10 cellular contexts compared by ENCODE assay signal in the genomic region with DNA sequence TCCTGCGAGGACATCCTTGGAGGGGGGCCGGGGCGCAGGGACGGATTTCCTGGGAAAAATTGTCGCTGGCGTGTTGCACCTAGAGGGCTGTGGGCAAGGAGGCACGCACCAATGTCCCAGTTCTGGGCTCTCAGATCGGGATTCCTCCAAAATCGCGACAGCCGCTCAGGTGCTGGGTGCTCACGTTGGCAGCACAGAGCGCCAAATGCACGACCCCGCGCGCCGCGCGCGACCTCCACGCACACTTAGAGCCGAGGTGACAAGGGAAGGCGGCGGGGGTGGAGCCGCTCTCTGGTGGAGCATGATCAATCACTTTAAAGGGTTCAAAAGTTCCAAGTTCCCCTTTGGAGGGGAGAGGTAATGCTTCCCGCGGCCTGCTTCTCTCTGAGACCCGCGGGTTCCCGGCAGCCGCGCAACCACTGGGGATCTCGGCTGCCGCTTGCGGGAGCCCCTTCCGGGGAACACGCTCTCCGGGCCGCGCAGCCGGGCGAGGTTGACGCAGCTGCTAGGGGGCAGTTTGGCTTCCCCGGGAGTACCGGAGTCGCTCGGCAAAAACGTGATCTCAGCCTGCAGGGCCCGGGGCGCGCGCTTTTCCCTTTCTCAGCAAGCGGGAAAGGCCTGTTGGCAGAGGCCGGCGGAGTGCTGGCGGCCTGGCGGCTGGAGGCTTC. TPM values are rescaled to one million over a fixed set of nuclear protein-coding genes. Genes with fewer than 3 reads are reported as not detected.
A peak's percentile ranks its signal among the peaks of the same experiment; 100 is the strongest.
DNase-seq lines count a peak whose midpoint lies in the region; ATAC-seq, FAIRE-seq and TF ChIP-seq lines count a peak whose summit lies in the region.
"Had no signal": no experiment of that assay in that cellular context is flagged by ENCODE, and none has a peak within 500 bp of the region (broad histone marks: within the 10 kb centered on the region; RNA-seq: fewer than 3 reads in every experiment).

No MANE protein-coding gene starts in this region.

- TF ChIP-seq RAD21 in HepG2 (CRISPR knock-in tag; IDR thresholded peaks at IDR 0.05) = no peak

- peaks cover 2% of the 10 kb centered on the region for H3K79me2 ChIP-seq in HepG2 (ENCODE audit: insufficient read depth, low read length)

- no peak for ATAC-seq in HepG2

- H3K4me3 Mint-ChIP-seq in activated CD4-positive, alpha-beta T cell treated with anti-CD3 and anti-CD28 coated beads, Interleukin-2, amount 10 ng/mL, durations not matched to agents 24 days and 14 days = peak overlapping the region; percentile 23
- H3K4me3 Mint-ChIP-seq: HFFc6 had no signal

- TF ChIP-seq EP300 in HepG2 (IDR thresholded peaks at IDR 0.05; ENCODE audit: low read depth in 2 of 2, low read length in 2 of 2) (no peak), HepG2 (CRISPR knock-in tag; IDR thresholded peaks at IDR 0.05; ENCODE audit: borderline replicate concordance) (no peak), stomach (IDR thresholded peaks at IDR 0.05) (no peak)

- H3K4me2 ChIP-seq in HepG2 (ENCODE audit: low read depth, low read length) = no peak overlapping the region

- H3K27me3 ChIP-seq in HepG2 (ENCODE audit: control insufficient read depth in 1 of 2, insufficient read depth in 2 of 2, low read length in 2 of 2) (no peaks in the 10 kb centered on the region; a peak in 1 of 5 replicates), stomach (peaks cover 0 to 56% (median 34%) of the 10 kb centered on the region in 3 donors)

- intact Hi-C loops in activated CD4-positive, alpha-beta T cell treated with anti-CD3 and anti-CD28 coated beads, Interleukin-2, amount 10 ng/mL, durations not matched to agents 24 days and 14 days (cut with micrococcal nuclease) = loop anchor here (5.0 to 10.0 kb wide), 6 partner anchors 325 to 1597 kb away; a partner anchor contains a TSS
- intact Hi-C loops in HepG2 (cut with micrococcal nuclease; ENCODE audit: unreplicated experiment) = loop anchor here (5.0 to 10.0 kb wide), 2 partner anchors 425 to 452 kb away; no protein-coding TSS in a partner anchor
- intact Hi-C loops in stomach (cut with DNase I; ENCODE audit: low total_unique reads) = loop anchor here (10.0 kb wide), 1 partner anchor 235 kb away; no protein-coding TSS in a partner anchor

- H3K4me3 ChIP-seq in choroid plexus epithelial cell (ENCODE audit: low read depth, low read length) (peak overlapping the region; percentile 44), HepG2 (replicated peaks in 1 of 3; ENCODE audit: insufficient read depth in 1 of 3, low read depth in 2 of 3, low read length in 3 of 3) (no peak overlapping the region), stomach (peak overlapping the region in 3 of 4 donors; percentile 10 to 37 (median 15))

- POLR2A ChIA-PET in HepG2 (lab: Yijun Ruan, JAX) = interaction anchor here (0.9 to 5.1 kb wide), 2 partner anchors 26 kb away, joined by 3 to 294 read pairs; a partner anchor contains a TSS

- peaks cover 69% of the 10 kb centered on the region for H3K4me1 ChIP-seq in HepG2 (ENCODE audit: insufficient read depth, low read length)
- H3K4me1 ChIP-seq in stomach = peaks cover 16 to 37% (median 28%) of the 10 kb centered on the region in 4 donors

- H3K36me3 ChIP-seq in HepG2 (replicated peaks in 1 of 2; ENCODE audit: control insufficient read depth in 1 of 2, insufficient read depth in 2 of 2, low read length in 2 of 2) (no peaks in the 10 kb centered on the region), stomach (no peaks in the 10 kb centered on the region)

- no peak overlapping the region for H3K27ac Mint-ChIP-seq in activated CD4-positive, alpha-beta T cell treated with anti-CD3 and anti-CD28 coated beads, Interleukin-2, amount 10 ng/mL, durations not matched to agents 24 days and 14 days
- H3K27ac Mint-ChIP-seq: HFFc6 had no signal

- H2AFZ ChIP-seq in HepG2 (ENCODE audit: low read length) = no peak overlapping the region

- no peak overlapping the region for H3K27ac ChIP-seq in HepG2 (ENCODE audit: extremely low read length, insufficient read depth, low read length)
- no peak overlapping the region for H3K27ac ChIP-seq in stomach

- H3K9ac ChIP-seq in HepG2 (ENCODE audit: insufficient read depth, low read depth, low read length) = no peak overlapping the region

- H3K36me3 Mint-ChIP-seq in activated CD4-positive, alpha-beta T cell treated with anti-CD3 and anti-CD28 coated beads, Interleukin-2, amount 10 ng/mL, durations not matched to agents 24 days and 14 days (ENCODE audit: low read depth) = peaks cover 3% of the 10 kb centered on the region

- CTCF ChIA-PET in HepG2 (lab: Yijun Ruan, JAX; ENCODE audit: low intra/inter-chr PET ratio, low total read pairs) = no interaction called here

- peaks cover 13% of the 10 kb centered on the region for H3K4me1 Mint-ChIP-seq in activated CD4-positive, alpha-beta T cell treated with anti-CD3 and anti-CD28 coated beads, Interleukin-2, amount 10 ng/mL, durations not matched to agents 24 days and 14 days

- TF ChIP-seq CTCF in choroid plexus epithelial cell (conservative IDR thresholded peaks at IDR 0.05; ENCODE audit: low read depth, low read length) = peak; percentile 18
- no peak for TF ChIP-seq CTCF in HepG2 (CRISPR knock-in tag; IDR thresholded peaks at IDR 0.05)
- no peak for TF ChIP-seq CTCF in stomach (IDR thresholded peaks at IDR 0.05)

- TF ChIP-seq POLR2A in HepG2 (IDR thresholded peaks at IDR 0.05; ENCODE audit: insufficient read depth in 1 of 2, low read depth in 2 of 2, low read length in 2 of 2) (no peak), stomach (IDR thresholded peaks at IDR 0.05) (no peak)

- FAIRE-seq in HepG2 (lab: Jason Lieb, UNC) = no peak

- H4K20me1 ChIP-seq in HepG2 (ENCODE audit: insufficient read depth, low read length) = no peaks in the 10 kb centered on the region

- in situ Hi-C loops in HepG2 (cut with HindIII; ENCODE audit: extremely low pct_ligation_motif_present, low pct_unique_long_range_greater_than_20kb) (loop anchor here (10.0 to 25.0 kb wide), 3 partner anchors 213 to 812 kb away; a partner anchor contains a TSS), KBM-7 (cut with MboI; ENCODE audit: low pct_unique_long_range_greater_than_20kb, low sequenced_read_pairs) (loop anchor here (25.0 kb wide), 1 partner anchor 213 kb away; no protein-coding TSS in a partner anchor)

- H3K27me3 Mint-ChIP-seq in activated CD4-positive, alpha-beta T cell treated with anti-CD3 and anti-CD28 coated beads, Interleukin-2, amount 10 ng/mL, durations not matched to agents 24 days and 14 days = peaks cover 80% of the 10 kb centered on the region

- DNase-seq in activated CD4-positive, alpha-beta T cell treated with anti-CD3 and anti-CD28 coated beads, Interleukin-2, amount 10 ng/mL, durations not matched to agents 24 days and 14 days = peak; percentile 70
- no peak for DNase-seq in activated CD4-positive, alpha-beta T cell treated with anti-CD3 and anti-CD28 coated beads, Interleukin-2, amount 50 U/mL, for 4 hours
- DNase-seq in choroid plexus epithelial cell (ENCODE audit: low read depth) = no peak
- no peak for DNase-seq in HepG2 (ENCODE audit: low spot score)
- DNase-seq in stomach = no peak
- no peak for DNase-seq in NCI-H1417 (lab: John Stamatoyannopoulos, UW)
- DNase-seq in GF-D8 (lab: John Stamatoyannopoulos, UW) = no peak
- no peak for DNase-seq in KBM-7
- DNase-seq: HFFc6, OCI-M1 had no signal

- BruUV-seq in HepG2 (replicated peaks; lab: Mats Ljungman, UMichigan) = no TSS peak

- no peaks in the 10 kb centered on the region for H3K9me3 Mint-ChIP-seq in activated CD4-positive, alpha-beta T cell treated with anti-CD3 and anti-CD28 coated beads, Interleukin-2, amount 10 ng/mL, durations not matched to agents 24 days and 14 days
- H3K9me3 Mint-ChIP-seq: HFFc6 had no signal

- H3K9me3 ChIP-seq in HepG2 (ENCODE audit: low read length) = no peaks in the 10 kb centered on the region
- peaks cover 0 to 5% (median 0%) of the 10 kb centered on the region in 4 donors for H3K9me3 ChIP-seq in stomach

- WGBS in HepG2 (ENCODE audit: low lambda C conversion rate) = 97% methylated on average over 58 of the region's 58 CpGs
- WGBS in stomach, 5 donors = 47 to 60% (median 57%) methylated on average over 31 to 58 of the region's 58 CpGs

RNA-seq across cellular contexts. Expression of a gene that starts 25.4 kb away (rescaled TPM):
- total RNA-seq in activated CD4-positive, alpha-beta T cell treated with anti-CD3 and anti-CD28 coated beads, Interleukin-2, amount 10 ng/mL, durations not matched to agents 24 days and 14 days = 0.02 and 0.16 TPM in 2 replicates
- total RNA-seq in HepG2 (2016; rRNA removed; fragmentation: Illumina TruSeq; extraction: Trizol) (1.4 and 1.5 TPM in 2 replicates), stomach (1 to 10 TPM in 2 of 5 donors, under 1 TPM in 2, not detected in 1; under 0.01 to 2.7 (median 0.95) TPM)
- total RNA-seq in HepG2 (2016; cell fraction: cytosol; rRNA removed; fragmentation: Illumina TruSeq; extraction: Trizol; ENCODE audit: low read depth) = 0.35 and 0.40 TPM in 2 replicates
- 1.1 and 1.2 TPM in 2 replicates for total RNA-seq in HepG2 (2016; cell fraction: insoluble cytoplasmic fraction; rRNA removed; fragmentation: Illumina TruSeq; extraction: Trizol)
- total RNA-seq in HepG2 (2016; cell fraction: membrane; rRNA removed; fragmentation: Illumina TruSeq; extraction: Trizol) = 1.1 TPM in 2 replicates
- 1.4 TPM in 2 replicates for total RNA-seq in HepG2 (2016; cell fraction: nucleus; rRNA removed; fragmentation: Illumina TruSeq; extraction: Trizol)
- polyA plus RNA-seq in HepG2 (2011; rRNA removed) (0.29 and 0.73 TPM in 2 replicates), stomach (under 1 TPM; 0.06 to 0.45 (median 0.15) TPM)
- polyA plus RNA-seq in HepG2 (2011; cell fraction: cytosol; rRNA removed) = 0.17 and 0.19 TPM in 2 replicates
- 0.45 and 0.59 TPM in 2 replicates for polyA plus RNA-seq in HepG2 (2011; cell fraction: nucleus; rRNA removed)
- 0.24 and 0.85 TPM in 2 replicates for polyA plus RNA-seq in HepG2 (2012)
- polyA plus RNA-seq in HepG2 (2016; cell fraction: cytosol; fragmentation: Illumina TruSeq; extraction: Trizol; ENCODE audit: low read depth) = 0.11 and 0.58 TPM in 2 replicates
- polyA plus RNA-seq in HepG2 (2016; cell fraction: insoluble cytoplasmic fraction; fragmentation: Illumina TruSeq; extraction: Trizol; ENCODE audit: low read depth) = 0.67 and 0.78 TPM in 2 replicates
- 0.33 and 0.58 TPM in 2 replicates for polyA plus RNA-seq in HepG2 (2016; cell fraction: membrane; fragmentation: Illumina TruSeq; extraction: Trizol; ENCODE audit: low read depth)
- 2.7 and 2.8 TPM in 2 replicates for polyA plus RNA-seq in HepG2 (2016; cell fraction: nucleus; fragmentation: Illumina TruSeq; extraction: Trizol; ENCODE audit: insufficient read depth, low read depth)
- 0.12 and 0.28 TPM in 2 replicates for polyA minus RNA-seq in HepG2 (2011; rRNA and poly(A)+ RNA removed; ENCODE audit: low replicate concordance)
- polyA minus RNA-seq in HepG2 (2011; cell fraction: cytosol; rRNA and poly(A)+ RNA removed) = 0.49 and 0.88 TPM in 2 replicates
- polyA minus RNA-seq in HepG2 (2011; cell fraction: nucleus; rRNA and poly(A)+ RNA removed) = 0.50 and 0.52 TPM in 2 replicates

RNA-seq across cellular contexts. Expression of a gene that starts 34.0 kb away (rescaled TPM):
- 40.2 and 42.0 TPM in 2 replicates for total RNA-seq in activated CD4-positive, alpha-beta T cell treated with anti-CD3 and anti-CD28 coated beads, Interleukin-2, amount 10 ng/mL, durations not matched to agents 24 days and 14 days
- total RNA-seq in HepG2 (2016; rRNA removed; fragmentation: Illumina TruSeq; extraction: Trizol) (39.3 and 51.3 TPM in 2 replicates), stomach (10 to 100 TPM; 22.2 to 76.9 (median 34.4) TPM)
- 32.5 and 35.1 TPM in 2 replicates for total RNA-seq in HepG2 (2016; cell fraction: cytosol; rRNA removed; fragmentation: Illumina TruSeq; extraction: Trizol; ENCODE audit: low read depth)
- 40.6 and 48.2 TPM in 2 replicates for total RNA-seq in HepG2 (2016; cell fraction: insoluble cytoplasmic fraction; rRNA removed; fragmentation: Illumina TruSeq; extraction: Trizol)
- 43.6 and 51.5 TPM in 2 replicates for total RNA-seq in HepG2 (2016; cell fraction: membrane; rRNA removed; fragmentation: Illumina TruSeq; extraction: Trizol)
- 132 and 141 TPM in 2 replicates for total RNA-seq in HepG2 (2016; cell fraction: nucleus; rRNA removed; fragmentation: Illumina TruSeq; extraction: Trizol)
- polyA plus RNA-seq in HepG2 (2011; rRNA removed) (72.1 and 84.1 TPM in 2 replicates), stomach (10 to 100 TPM; 12.8 to 22.1 (median 13.7) TPM)
- 52.6 and 55.4 TPM in 2 replicates for polyA plus RNA-seq in HepG2 (2011; cell fraction: cytosol; rRNA removed)
- 70.8 and 78.9 TPM in 2 replicates for polyA plus RNA-seq in HepG2 (2011; cell fraction: nucleus; rRNA removed)
- 36.4 and 36.6 TPM in 2 replicates for polyA plus RNA-seq in HepG2 (2012)
- polyA plus RNA-seq in HepG2 (2016; cell fraction: cytosol; fragmentation: Illumina TruSeq; extraction: Trizol; ENCODE audit: low read depth) = 39.6 and 43.2 TPM in 2 replicates
- polyA plus RNA-seq in HepG2 (2016; cell fraction: insoluble cytoplasmic fraction; fragmentation: Illumina TruSeq; extraction: Trizol; ENCODE audit: low read depth) = 41.2 and 47.5 TPM in 2 replicates
- 46.0 and 49.8 TPM in 2 replicates for polyA plus RNA-seq in HepG2 (2016; cell fraction: membrane; fragmentation: Illumina TruSeq; extraction: Trizol; ENCODE audit: low read depth)
- 59.3 and 60.4 TPM in 2 replicates for polyA plus RNA-seq in HepG2 (2016; cell fraction: nucleus; fragmentation: Illumina TruSeq; extraction: Trizol; ENCODE audit: insufficient read depth, low read depth)
- polyA minus RNA-seq in HepG2 (2011; rRNA and poly(A)+ RNA removed; ENCODE audit: low replicate concordance) = 65.5 and 210 TPM in 2 replicates
- 28.0 and 33.0 TPM in 2 replicates for polyA minus RNA-seq in HepG2 (2011; cell fraction: cytosol; rRNA and poly(A)+ RNA removed)
- 342 and 460 TPM in 2 replicates for polyA minus RNA-seq in HepG2 (2011; cell fraction: nucleus; rRNA and poly(A)+ RNA removed)

Comparison
In these comparisons a context has a peak if more than half of its experiments do, and no peak if none do; other contexts are left out.
1. H3K4me3 ChIP-seq: peak in choroid plexus epithelial cell (single experiment) and stomach (3 of 4); none in HepG2 (0 of 3).